9 cellular contexts compared by ENCODE assay signal in genomic region chr5:160398806-160399205, GRCh38. TPM values are rescaled to one million over a fixed set of nuclear protein-coding genes. Genes with fewer than 3 reads are reported as not detected.
A peak's percentile ranks its signal among the peaks of the same experiment; 100 is the strongest.
DNase-seq lines count a peak whose midpoint lies in the region; ATAC-seq and TF ChIP-seq lines count a peak whose summit lies in the region.
"Had no signal": no experiment of that assay in that cellular context is flagged by ENCODE, and none has a peak within 500 bp of the region (broad histone marks: within the 10 kb centered on the region; RNA-seq: fewer than 3 reads in every experiment).

No MANE protein-coding gene starts in this region.

- DNase-seq in T-helper 1 cell = no peak
- DNase-seq in WERI-Rb-1 = no peak
- DNase-seq in glutamatergic neuron = no peak
- DNase-seq in stomach = no peak
- DNase-seq in NCI-H1105 treated with DMSO at 0.1 percent for 48 hours (lab: John Stamatoyannopoulos, UW) = no peak
- no peak for DNase-seq in lower leg skin (ENCODE audit: low spot score in 2 of 2)

- 19 to 33% (median 26%) methylated on average over 4 of the region's 4 CpGs for WGBS in stomach, 5 donors
- WGBS in lower leg skin, 2 donors = 31 to 36% methylated on average over 4 of the region's 4 CpGs

- TF ChIP-seq POLR2A in stomach (IDR thresholded peaks at IDR 0.05) (no peak), lower leg skin (IDR thresholded peaks at IDR 0.05) (no peak)

- H3K27me3 Mint-ChIP-seq in T-helper 1 cell treated with Interleukin-12 subunit alpha and Interleukin-12 subunit beta and Interleukin-4 antibody, amounts not matched to agents 30 μg/mL and 1 μg/mL, for 36 hours (ENCODE audit: low read depth) = no peaks in the 10 kb centered on the region
- H3K27me3 Mint-ChIP-seq in glutamatergic neuron (ENCODE audit: unreplicated experiment) = peaks cover 6% of the 10 kb centered on the region

- peak overlapping the region; percentile 84 for H3K4me3 Mint-ChIP-seq in T-helper 1 cell treated with Interleukin-12 subunit alpha and Interleukin-12 subunit beta and Interleukin-4 antibody, amounts not matched to agents 30 μg/mL and 1 μg/mL, for 36 hours
- peak overlapping the region; percentile 92 for H3K4me3 Mint-ChIP-seq in glutamatergic neuron (ENCODE audit: unreplicated experiment)

- H3K27ac ChIP-seq in WERI-Rb-1 (no peak overlapping the region; the same call in 1 of the 2 replicates), stomach (peak overlapping the region in 3 of 5 donors; percentile 86 to 90 (median 87))

- H3K4me3 ChIP-seq in WERI-Rb-1 (ENCODE audit: low read depth, low read length) = peak overlapping the region; percentile 91
- peak overlapping the region; percentile 58 to 76 (median 69) for H3K4me3 ChIP-seq in stomach
- H3K4me3 ChIP-seq in lower leg skin (ENCODE audit: low read depth, poor library complexity, severe bottlenecking) = no peak overlapping the region

- H3K4me1 Mint-ChIP-seq in T-helper 1 cell treated with Interleukin-12 subunit alpha and Interleukin-12 subunit beta and Interleukin-4 antibody, amounts not matched to agents 30 μg/mL and 1 μg/mL, for 36 hours (ENCODE audit: low read depth) = peaks cover 15% of the 10 kb centered on the region
- H3K4me1 Mint-ChIP-seq in glutamatergic neuron (ENCODE audit: low read depth, unreplicated experiment) = peaks cover 13% of the 10 kb centered on the region

- H3K9me3 ChIP-seq in WERI-Rb-1 (ENCODE audit: severe bottlenecking) = no peaks in the 10 kb centered on the region
- H3K9me3 ChIP-seq in stomach = no peaks in the 10 kb centered on the region

- H3K36me3 ChIP-seq in WERI-Rb-1 (peaks cover 22% of the 10 kb centered on the region), stomach (peaks cover 11 to 36% (median 25%) of the 10 kb centered on the region in 4 donors)

- no peak for TF ChIP-seq EP300 in stomach (IDR thresholded peaks at IDR 0.05)

- H3K4me1 ChIP-seq in stomach = peaks cover 16 to 49% (median 30%) of the 10 kb centered on the region in 4 donors

- intact Hi-C loops in stomach (cut with DNase I; ENCODE audit: low total_unique reads) (no loop called here), lower leg skin (cut with DNase I; ENCODE audit: low total_unique reads) (loop anchor here (5.0 kb wide), 1 partner anchor 367 kb away; no protein-coding TSS in a partner anchor)

- TF ChIP-seq CTCF in WERI-Rb-1 (IDR thresholded peaks at IDR 0.05; ENCODE audit: low read depth, low read length) = no peak
- no peak for TF ChIP-seq CTCF in glutamatergic neuron (IDR thresholded peaks at IDR 0.05; ENCODE audit: partially characterized antibody, unreplicated experiment)
- TF ChIP-seq CTCF in stomach (IDR thresholded peaks at IDR 0.05) = no peak
- no peak for TF ChIP-seq CTCF in lower leg skin (IDR thresholded peaks at IDR 0.05)

- H3K27me3 ChIP-seq in WERI-Rb-1 (ENCODE audit: insufficient read depth, low read depth, severe bottlenecking) (no peaks in the 10 kb centered on the region), stomach (no peaks in the 10 kb centered on the region)

- ATAC-seq in HG02571 (IDR thresholded peaks at IDR 0.05; ENCODE audit: unreplicated experiment) = no peak

- no peak overlapping the region for H3K27ac Mint-ChIP-seq in T-helper 1 cell treated with Interleukin-12 subunit alpha and Interleukin-12 subunit beta and Interleukin-4 antibody, amounts not matched to agents 30 μg/mL and 1 μg/mL, for 36 hours
- H3K27ac Mint-ChIP-seq in glutamatergic neuron (ENCODE audit: unreplicated experiment) = peak overlapping the region; percentile 97

- no peaks in the 10 kb centered on the region for H3K9me3 Mint-ChIP-seq in T-helper 1 cell treated with Interleukin-12 subunit alpha and Interleukin-12 subunit beta and Interleukin-4 antibody, amounts not matched to agents 30 μg/mL and 1 μg/mL, for 36 hours
- H3K9me3 Mint-ChIP-seq in glutamatergic neuron (ENCODE audit: unreplicated experiment) = peaks cover 10% of the 10 kb centered on the region

- H3K36me3 Mint-ChIP-seq in T-helper 1 cell treated with Interleukin-12 subunit alpha and Interleukin-12 subunit beta and Interleukin-4 antibody, amounts not matched to agents 30 μg/mL and 1 μg/mL, for 36 hours (ENCODE audit: low read depth) = peaks cover 13% of the 10 kb centered on the region
- no peaks in the 10 kb centered on the region for H3K36me3 Mint-ChIP-seq in glutamatergic neuron (ENCODE audit: unreplicated experiment)

RNA-seq across cellular contexts. Expression of gene FAM200C, which starts 1.0 kb away (rescaled TPM):
- 5.1 TPM for total RNA-seq in glutamatergic neuron (ENCODE audit: unreplicated experiment)
- total RNA-seq in stomach = 1 to 10 TPM in 4 of 5 donors, under 1 TPM in 1; 0.29 to 7.2 (median 1.8) TPM
- 1 to 10 TPM; 1.2 to 2.7 (median 1.4) TPM for polyA plus RNA-seq in stomach
- total RNA-seq in lower leg skin = 1 to 10 TPM; 1.3 to 3.2 (median 2.3) TPM

RNA-seq across cellular contexts. Expression of gene SLU7, which starts 20.1 kb away (rescaled TPM):
- 44.7 TPM for total RNA-seq in glutamatergic neuron (ENCODE audit: unreplicated experiment)
- total RNA-seq in stomach = 10 to 100 TPM; 26.8 to 66.8 (median 33.8) TPM
- 10 to 100 TPM; 26.3 to 54.8 (median 28.7) TPM for polyA plus RNA-seq in stomach
- total RNA-seq in lower leg skin = 100 to 1,000 TPM in 1 of 4 donors, 10 to 100 TPM in 3; 65.6 to 125 (median 87.5) TPM

RNA-seq across cellular contexts. Expression of gene PTTG1, which starts 22.8 kb away (rescaled TPM):
- total RNA-seq in glutamatergic neuron (ENCODE audit: unreplicated experiment) (25.3 TPM), stomach (10 to 100 TPM in 3 of 5 donors, 1 to 10 TPM in 1, not detected in 1; 2.3 to 27.0 (median 20.8) TPM), lower leg skin (10 to 100 TPM; 31.5 to 46.3 (median 43.0) TPM)
- polyA plus RNA-seq in stomach = 100 to 1,000 TPM in 1 of 3 donors, 10 to 100 TPM in 2; 17.4 to 104 (median 23.9) TPM

RNA-seq across cellular contexts. Expression of gene C1QTNF2, which starts 28.4 kb away (rescaled TPM):
- total RNA-seq in glutamatergic neuron (ENCODE audit: unreplicated experiment) (1.0 TPM), stomach (1 to 10 TPM in 2 of 5 donors, under 1 TPM in 1, not detected in 2; 0.45 to 4.0 (median 2.6) TPM), lower leg skin (under 1 TPM in 2 of 4 donors, not detected in 2; 0.59 to 0.65 TPM)
- polyA plus RNA-seq in stomach = 1 to 10 TPM in 1 of 3 donors, under 1 TPM in 2; 0.53 to 1.7 (median 0.61) TPM
- total RNA-seq: bronchial epithelial cell had no signal
